8 cellular contexts compared by ENCODE assay signal in genomic region chrX:11724122-11725017, GRCh38. TPM values are rescaled to one million over a fixed set of nuclear protein-coding genes. Genes with fewer than 3 reads are reported as not detected.
DNase-seq lines count a peak whose midpoint lies in the region; TF ChIP-seq lines count a peak whose summit lies in the region.

No MANE protein-coding gene starts in this region.

- H3K36me3 ChIP-seq in tibial nerve: no peaks in the 10 kb centered on the region

- DNase-seq in ACHN (peak; percentile 24), ELR (ENCODE audit: low read depth) (peak; percentile 53), KBM-7 (peak; percentile 50), amniotic stem cell (lab: John Stamatoyannopoulos, UW) (peak; percentile 3), iris pigment epithelial cell (ENCODE audit: low read depth) (peak; percentile 35), tibial nerve (ENCODE audit: low spot score in 2 of 2) (peak in 1 of 2 donors; percentile 25)
- DNase-seq in activated CD8-positive, alpha-beta memory T cell treated with anti-CD3 and anti-CD28 coated beads, Interleukin-2, amount 50 U/mL, for 48 hours: no peak
- no peak for DNase-seq in effector CD8-positive, alpha-beta T cell (lab: John Stamatoyannopoulos, UW)

- peak; percentile 52 to 68 (median 66) for TF ChIP-seq CTCF in tibial nerve (IDR thresholded peaks at IDR 0.05)

- no peaks in the 10 kb centered on the region for H3K9me3 ChIP-seq in tibial nerve

- WGBS in tibial nerve, 2 donors: 49% methylated on average over 7 of the region's 7 CpGs

- H3K27ac ChIP-seq in tibial nerve: no peak overlapping the region

- H3K27me3 ChIP-seq in tibial nerve: no peaks in the 10 kb centered on the region

- in situ Hi-C loops in ACHN (cut with HindIII; ENCODE audit: low pct_ligation_motif_present, low pct_unique_long_range_greater_than_20kb, low sequenced_read_pairs): no loop called here
- in situ Hi-C loops in KBM-7 (cut with MboI; ENCODE audit: low pct_unique_long_range_greater_than_20kb, low sequenced_read_pairs): no loop called here

- no peak for TF ChIP-seq EP300 in tibial nerve (IDR thresholded peaks at IDR 0.05)

- H3K4me1 ChIP-seq in tibial nerve: no peaks in the 10 kb centered on the region

- H3K4me3 ChIP-seq in tibial nerve: no peak overlapping the region

- TF ChIP-seq POLR2A in tibial nerve (IDR thresholded peaks at IDR 0.05): no peak

RNA-seq across cellular contexts. Expression of gene MSL3, which starts 33.7 kb away (rescaled TPM):
- 10 to 100 TPM; 19.4 to 30.4 (median 27.3) TPM for total RNA-seq in tibial nerve

RNA-seq across cellular contexts. Expression of gene ARHGAP6, which starts 58.6 kb away (rescaled TPM):
- 10 to 100 TPM; 16.0 to 51.9 (median 39.3) TPM for total RNA-seq in tibial nerve

Comparison
In these comparisons a context has a peak if more than half of its experiments do, and no peak if none do; other contexts are left out.
1. DNase-seq: peak in ACHN (single experiment), ELR (single experiment), KBM-7 (single experiment), amniotic stem cell (single experiment) and iris pigment epithelial cell (single experiment); none in activated CD8-positive, alpha-beta memory T cell treated with anti-CD3 and anti-CD28 coated beads, Interleukin-2, amount 50 U/mL, for 48 hours (single experiment) and effector CD8-positive, alpha-beta T cell (single experiment).